ENCODE assay signal across 1 cellular context in the genomic region with DNA sequence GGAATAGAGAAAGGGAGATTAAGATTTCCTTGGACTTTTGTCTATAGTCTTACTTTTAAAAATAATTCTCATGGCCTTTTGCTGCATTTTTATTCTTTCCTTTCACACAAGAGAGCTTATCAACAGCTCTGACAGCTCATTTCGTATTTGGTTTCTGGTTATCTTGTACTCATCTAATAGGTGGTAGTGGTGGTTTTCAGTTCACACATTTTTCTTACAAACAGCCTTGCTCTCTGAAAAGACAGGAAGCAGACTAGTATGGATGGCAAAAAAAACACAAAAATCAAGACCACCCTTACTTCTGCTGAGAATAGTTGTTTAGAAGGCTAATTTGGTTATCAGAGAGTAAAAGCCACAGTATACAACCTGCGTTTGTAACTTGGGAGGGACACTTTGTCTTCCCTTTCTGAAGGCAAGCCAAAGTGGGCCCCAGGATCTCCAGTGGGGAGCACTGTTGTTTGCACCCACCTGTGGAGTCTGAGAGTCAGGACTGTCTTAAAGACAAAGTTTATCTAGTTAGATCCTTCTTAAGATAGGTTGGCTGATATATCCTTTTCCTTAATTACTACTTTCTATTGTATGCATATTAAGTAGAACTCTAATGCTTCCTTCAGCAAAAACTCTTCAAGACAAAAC.
TF ChIP-seq lines count a peak whose summit lies in the region.

No MANE protein-coding gene starts in this region.

TF ChIP-seq in GM12878, 131 proteins besides CTCF, POLR2A, EP300 and RAD21 (continued from another document):
- TF ChIP-seq, protein P1, sequence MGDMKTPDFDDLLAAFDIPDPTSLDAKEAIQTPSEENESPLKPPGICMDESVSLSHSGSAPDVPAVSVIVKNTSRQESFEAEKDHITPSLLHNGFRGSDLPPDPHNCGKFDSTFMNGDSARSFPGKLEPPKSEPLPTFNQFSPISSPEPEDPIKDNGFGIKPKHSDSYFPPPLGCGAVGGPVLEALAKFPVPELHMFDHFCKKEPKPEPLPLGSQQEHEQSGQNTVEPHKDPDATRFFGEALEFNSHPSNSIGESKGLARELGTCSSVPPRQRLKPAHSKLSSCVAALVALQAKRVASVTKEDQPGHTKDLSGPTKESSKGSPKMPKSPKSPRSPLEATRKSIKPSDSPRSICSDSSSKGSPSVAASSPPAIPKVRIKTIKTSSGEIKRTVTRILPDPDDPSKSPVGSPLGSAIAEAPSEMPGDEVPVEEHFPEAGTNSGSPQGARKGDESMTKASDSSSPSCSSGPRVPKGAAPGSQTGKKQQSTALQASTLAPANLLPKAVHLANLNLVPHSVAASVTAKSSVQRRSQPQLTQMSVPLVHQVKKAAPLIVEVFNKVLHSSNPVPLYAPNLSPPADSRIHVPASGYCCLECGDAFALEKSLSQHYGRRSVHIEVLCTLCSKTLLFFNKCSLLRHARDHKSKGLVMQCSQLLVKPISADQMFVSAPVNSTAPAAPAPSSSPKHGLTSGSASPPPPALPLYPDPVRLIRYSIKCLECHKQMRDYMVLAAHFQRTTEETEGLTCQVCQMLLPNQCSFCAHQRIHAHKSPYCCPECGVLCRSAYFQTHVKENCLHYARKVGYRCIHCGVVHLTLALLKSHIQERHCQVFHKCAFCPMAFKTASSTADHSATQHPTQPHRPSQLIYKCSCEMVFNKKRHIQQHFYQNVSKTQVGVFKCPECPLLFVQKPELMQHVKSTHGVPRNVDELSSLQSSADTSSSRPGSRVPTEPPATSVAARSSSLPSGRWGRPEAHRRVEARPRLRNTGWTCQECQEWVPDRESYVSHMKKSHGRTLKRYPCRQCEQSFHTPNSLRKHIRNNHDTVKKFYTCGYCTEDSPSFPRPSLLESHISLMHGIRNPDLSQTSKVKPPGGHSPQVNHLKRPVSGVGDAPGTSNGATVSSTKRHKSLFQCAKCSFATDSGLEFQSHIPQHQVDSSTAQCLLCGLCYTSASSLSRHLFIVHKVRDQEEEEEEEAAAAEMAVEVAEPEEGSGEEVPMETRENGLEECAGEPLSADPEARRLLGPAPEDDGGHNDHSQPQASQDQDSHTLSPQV (IDR thresholded peaks at IDR 0.05): no peak
- TF ChIP-seq ZBED1 (IDR thresholded peaks at IDR 0.05; ENCODE audit: borderline replicate concordance) (no peak), WRNIP1 (IDR thresholded peaks at IDR 0.05; ENCODE audit: borderline replicate concordance, low read depth, low read length) (no peak), MTA2 (IDR thresholded peaks at IDR 0.05; ENCODE audit: low read depth) (peak; percentile 93), NFXL1 (IDR thresholded peaks at IDR 0.05; ENCODE audit: borderline replicate concordance) (no peak), MXI1 (IDR thresholded peaks at IDR 0.05; ENCODE audit: low read depth, low read length) (peak; percentile 21; the same call in 1 of the 2 replicates), ZZZ3 (IDR thresholded peaks at IDR 0.05; ENCODE audit: control insufficient read depth, insufficient read length, low read depth) (no peak), BCL3 (IDR thresholded peaks at IDR 0.05; ENCODE audit: borderline replicate concordance, insufficient read depth, low read depth, low read length, poor library complexity, severe bottlenecking) (no peak), PAX5 (IDR thresholded peaks at IDR 0.05; ENCODE audit: borderline replicate concordance, low read depth, low read length) (no peak), ZNF622 (IDR thresholded peaks at IDR 0.05) (no peak), ESRRA (IDR thresholded peaks at IDR 0.05; ENCODE audit: low read length) (no peak), MYC (IDR thresholded peaks at IDR 0.05; ENCODE audit: insufficient read depth, insufficient read length, insufficient replicate concordance, low read length, severe bottlenecking) (no peak), NFIC (IDR thresholded peaks at IDR 0.05; ENCODE audit: low read depth, low read length) (0 out of 2 replicates have a peak, but pooled peaks have one; percentile 32), POLR2AphosphoS5 (IDR thresholded peaks at IDR 0.05; ENCODE audit: low read length) (no peak)
- TF ChIP-seq, protein P2, sequence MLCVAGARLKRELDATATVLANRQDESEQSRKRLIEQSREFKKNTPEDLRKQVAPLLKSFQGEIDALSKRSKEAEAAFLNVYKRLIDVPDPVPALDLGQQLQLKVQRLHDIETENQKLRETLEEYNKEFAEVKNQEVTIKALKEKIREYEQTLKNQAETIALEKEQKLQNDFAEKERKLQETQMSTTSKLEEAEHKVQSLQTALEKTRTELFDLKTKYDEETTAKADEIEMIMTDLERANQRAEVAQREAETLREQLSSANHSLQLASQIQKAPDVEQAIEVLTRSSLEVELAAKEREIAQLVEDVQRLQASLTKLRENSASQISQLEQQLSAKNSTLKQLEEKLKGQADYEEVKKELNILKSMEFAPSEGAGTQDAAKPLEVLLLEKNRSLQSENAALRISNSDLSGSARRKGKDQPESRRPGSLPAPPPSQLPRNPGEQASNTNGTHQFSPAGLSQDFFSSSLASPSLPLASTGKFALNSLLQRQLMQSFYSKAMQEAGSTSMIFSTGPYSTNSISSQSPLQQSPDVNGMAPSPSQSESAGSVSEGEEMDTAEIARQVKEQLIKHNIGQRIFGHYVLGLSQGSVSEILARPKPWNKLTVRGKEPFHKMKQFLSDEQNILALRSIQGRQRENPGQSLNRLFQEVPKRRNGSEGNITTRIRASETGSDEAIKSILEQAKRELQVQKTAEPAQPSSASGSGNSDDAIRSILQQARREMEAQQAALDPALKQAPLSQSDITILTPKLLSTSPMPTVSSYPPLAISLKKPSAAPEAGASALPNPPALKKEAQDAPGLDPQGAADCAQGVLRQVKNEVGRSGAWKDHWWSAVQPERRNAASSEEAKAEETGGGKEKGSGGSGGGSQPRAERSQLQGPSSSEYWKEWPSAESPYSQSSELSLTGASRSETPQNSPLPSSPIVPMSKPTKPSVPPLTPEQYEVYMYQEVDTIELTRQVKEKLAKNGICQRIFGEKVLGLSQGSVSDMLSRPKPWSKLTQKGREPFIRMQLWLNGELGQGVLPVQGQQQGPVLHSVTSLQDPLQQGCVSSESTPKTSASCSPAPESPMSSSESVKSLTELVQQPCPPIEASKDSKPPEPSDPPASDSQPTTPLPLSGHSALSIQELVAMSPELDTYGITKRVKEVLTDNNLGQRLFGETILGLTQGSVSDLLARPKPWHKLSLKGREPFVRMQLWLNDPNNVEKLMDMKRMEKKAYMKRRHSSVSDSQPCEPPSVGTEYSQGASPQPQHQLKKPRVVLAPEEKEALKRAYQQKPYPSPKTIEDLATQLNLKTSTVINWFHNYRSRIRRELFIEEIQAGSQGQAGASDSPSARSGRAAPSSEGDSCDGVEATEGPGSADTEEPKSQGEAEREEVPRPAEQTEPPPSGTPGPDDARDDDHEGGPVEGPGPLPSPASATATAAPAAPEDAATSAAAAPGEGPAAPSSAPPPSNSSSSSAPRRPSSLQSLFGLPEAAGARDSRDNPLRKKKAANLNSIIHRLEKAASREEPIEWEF (IDR thresholded peaks at IDR 0.05; ENCODE audit: insufficient replicate concordance, low read depth, low read length): peak; percentile 66
- TF ChIP-seq, protein P3, sequence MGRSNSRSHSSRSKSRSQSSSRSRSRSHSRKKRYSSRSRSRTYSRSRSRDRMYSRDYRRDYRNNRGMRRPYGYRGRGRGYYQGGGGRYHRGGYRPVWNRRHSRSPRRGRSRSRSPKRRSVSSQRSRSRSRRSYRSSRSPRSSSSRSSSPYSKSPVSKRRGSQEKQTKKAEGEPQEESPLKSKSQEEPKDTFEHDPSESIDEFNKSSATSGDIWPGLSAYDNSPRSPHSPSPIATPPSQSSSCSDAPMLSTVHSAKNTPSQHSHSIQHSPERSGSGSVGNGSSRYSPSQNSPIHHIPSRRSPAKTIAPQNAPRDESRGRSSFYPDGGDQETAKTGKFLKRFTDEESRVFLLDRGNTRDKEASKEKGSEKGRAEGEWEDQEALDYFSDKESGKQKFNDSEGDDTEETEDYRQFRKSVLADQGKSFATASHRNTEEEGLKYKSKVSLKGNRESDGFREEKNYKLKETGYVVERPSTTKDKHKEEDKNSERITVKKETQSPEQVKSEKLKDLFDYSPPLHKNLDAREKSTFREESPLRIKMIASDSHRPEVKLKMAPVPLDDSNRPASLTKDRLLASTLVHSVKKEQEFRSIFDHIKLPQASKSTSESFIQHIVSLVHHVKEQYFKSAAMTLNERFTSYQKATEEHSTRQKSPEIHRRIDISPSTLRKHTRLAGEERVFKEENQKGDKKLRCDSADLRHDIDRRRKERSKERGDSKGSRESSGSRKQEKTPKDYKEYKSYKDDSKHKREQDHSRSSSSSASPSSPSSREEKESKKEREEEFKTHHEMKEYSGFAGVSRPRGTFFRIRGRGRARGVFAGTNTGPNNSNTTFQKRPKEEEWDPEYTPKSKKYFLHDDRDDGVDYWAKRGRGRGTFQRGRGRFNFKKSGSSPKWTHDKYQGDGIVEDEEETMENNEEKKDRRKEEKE (IDR thresholded peaks at IDR 0.05): no peak
- TF ChIP-seq, protein P4, sequence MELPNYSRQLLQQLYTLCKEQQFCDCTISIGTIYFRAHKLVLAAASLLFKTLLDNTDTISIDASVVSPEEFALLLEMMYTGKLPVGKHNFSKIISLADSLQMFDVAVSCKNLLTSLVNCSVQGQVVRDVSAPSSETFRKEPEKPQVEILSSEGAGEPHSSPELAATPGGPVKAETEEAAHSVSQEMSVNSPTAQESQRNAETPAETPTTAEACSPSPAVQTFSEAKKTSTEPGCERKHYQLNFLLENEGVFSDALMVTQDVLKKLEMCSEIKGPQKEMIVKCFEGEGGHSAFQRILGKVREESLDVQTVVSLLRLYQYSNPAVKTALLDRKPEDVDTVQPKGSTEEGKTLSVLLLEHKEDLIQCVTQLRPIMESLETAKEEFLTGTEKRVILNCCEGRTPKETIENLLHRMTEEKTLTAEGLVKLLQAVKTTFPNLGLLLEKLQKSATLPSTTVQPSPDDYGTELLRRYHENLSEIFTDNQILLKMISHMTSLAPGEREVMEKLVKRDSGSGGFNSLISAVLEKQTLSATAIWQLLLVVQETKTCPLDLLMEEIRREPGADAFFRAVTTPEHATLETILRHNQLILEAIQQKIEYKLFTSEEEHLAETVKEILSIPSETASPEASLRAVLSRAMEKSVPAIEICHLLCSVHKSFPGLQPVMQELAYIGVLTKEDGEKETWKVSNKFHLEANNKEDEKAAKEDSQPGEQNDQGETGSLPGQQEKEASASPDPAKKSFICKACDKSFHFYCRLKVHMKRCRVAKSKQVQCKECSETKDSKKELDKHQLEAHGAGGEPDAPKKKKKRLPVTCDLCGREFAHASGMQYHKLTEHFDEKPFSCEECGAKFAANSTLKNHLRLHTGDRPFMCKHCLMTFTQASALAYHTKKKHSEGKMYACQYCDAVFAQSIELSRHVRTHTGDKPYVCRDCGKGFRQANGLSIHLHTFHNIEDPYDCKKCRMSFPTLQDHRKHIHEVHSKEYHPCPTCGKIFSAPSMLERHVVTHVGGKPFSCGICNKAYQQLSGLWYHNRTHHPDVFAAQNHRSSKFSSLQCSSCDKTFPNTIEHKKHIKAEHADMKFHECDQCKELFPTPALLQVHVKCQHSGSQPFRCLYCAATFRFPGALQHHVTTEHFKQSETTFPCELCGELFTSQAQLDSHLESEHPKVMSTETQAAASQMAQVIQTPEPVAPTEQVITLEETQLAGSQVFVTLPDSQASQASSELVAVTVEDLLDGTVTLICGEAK (IDR thresholded peaks at IDR 0.05; ENCODE audit: borderline replicate concordance): no peak
